ENCODE assay signal across 8 cellular contexts in genomic region chr2:118847447-118848172, GRCh38. TPM values are rescaled to one million over a fixed set of nuclear protein-coding genes. Genes with fewer than 3 reads are reported as not detected.
A peak's percentile ranks its signal among the peaks of the same experiment; 100 is the strongest.
DNase-seq lines count a peak whose midpoint lies in the region; ATAC-seq, FAIRE-seq and TF ChIP-seq lines count a peak whose summit lies in the region.

Gene EN1, minus strand, starts transcription at chr2:118847648. Its CDS starts 481 bp downstream, at chr2:118847167.

- no peaks in the 10 kb centered on the region for H3K36me3 ChIP-seq in upper lobe of left lung

- no peak for TF ChIP-seq EP300 in upper lobe of left lung (IDR thresholded peaks at IDR 0.05)

- H3K4me3 Mint-ChIP-seq in activated naive CD4-positive, alpha-beta T cell treated with anti-CD3 and anti-CD28 coated beads, Interleukin-2, amount 10 ng/mL, durations not matched to agents 7 days and 5 days: peak within 1 kb of the TSS; percentile 43

- peaks cover 2 to 89% (median 55%) of the 10 kb centered on the region in 4 donors for H3K27me3 ChIP-seq in upper lobe of left lung

- TF ChIP-seq CTCF in upper lobe of left lung (IDR thresholded peaks at IDR 0.05) (no peak), D721Med (IDR thresholded peaks at IDR 0.05; ENCODE audit: insufficient read depth, missing control alignments) (no peak)

- CTCF ChIA-PET in activated naive CD4-positive, alpha-beta T cell treated with anti-CD3 and anti-CD28 coated beads, Interleukin-2, amount 10 ng/mL, durations not matched to agents 7 days and 5 days (lab: Charles Lee): interaction anchor here (1.3 kb wide), 1 partner anchor 8 kb away, joined by 3 read pairs; no protein-coding TSS in a partner anchor

- no peak within 1 kb of the TSS for H3K27ac ChIP-seq in upper lobe of left lung

- H3K9me3 Mint-ChIP-seq in activated naive CD4-positive, alpha-beta T cell treated with anti-CD3 and anti-CD28 coated beads, Interleukin-2, amount 10 ng/mL, durations not matched to agents 7 days and 5 days: peaks cover 2% of the 10 kb centered on the region

- 6 to 11% methylated on average over 26 to 46 of the region's 46 CpGs for WGBS in upper lobe of left lung, 2 donors

- H3K4me1 ChIP-seq in upper lobe of left lung: peaks cover 24 to 40% (median 30%) of the 10 kb centered on the region in 4 donors

- peak within 1 kb of the TSS in 3 of 4 donors; percentile 13 to 35 (median 17) for H3K4me3 ChIP-seq in upper lobe of left lung

- no peak for TF ChIP-seq POLR2A in upper lobe of left lung (IDR thresholded peaks at IDR 0.05)

- H3K27me3 Mint-ChIP-seq in activated naive CD4-positive, alpha-beta T cell treated with anti-CD3 and anti-CD28 coated beads, Interleukin-2, amount 10 ng/mL, durations not matched to agents 7 days and 5 days: peaks cover 100% of the 10 kb centered on the region

- H3K36me3 Mint-ChIP-seq in activated naive CD4-positive, alpha-beta T cell treated with anti-CD3 and anti-CD28 coated beads, Interleukin-2, amount 10 ng/mL, durations not matched to agents 7 days and 5 days: peaks cover 8% of the 10 kb centered on the region

- no peak for FAIRE-seq in D721Med (lab: Jason Lieb, UNC)

- H3K9me3 ChIP-seq in upper lobe of left lung: no peaks in the 10 kb centered on the region

- peak in 1 of 2 donors; percentile 88 for ATAC-seq in upper lobe of left lung (ENCODE audit: low FRiP score in 2 of 2)

- peak within 1 kb of the TSS; percentile 75 for H3K27ac Mint-ChIP-seq in activated naive CD4-positive, alpha-beta T cell treated with anti-CD3 and anti-CD28 coated beads, Interleukin-2, amount 10 ng/mL, durations not matched to agents 7 days and 5 days

- DNase-seq in activated naive CD4-positive, alpha-beta T cell treated with anti-CD3 and anti-CD28 coated beads, Interleukin-2, amount 10 ng/mL, durations not matched to agents 7 days and 5 days: no peak
- no peak for DNase-seq in activated naive CD4-positive, alpha-beta T cell (lab: John Stamatoyannopoulos, UW)
- DNase-seq in activated naive CD4-positive, alpha-beta T cell treated with anti-CD3 and anti-CD28 coated beads, Interleukin-2, amount 50 U/mL, for 16 hours: peak; percentile 38
- DNase-seq in iris pigment epithelial cell (ENCODE audit: low read depth) (peak; percentile 26), upper lobe of left lung (peak in 1 of 2 donors; percentile 84), NCI-H187 treated with DMSO at 0.1 percent for 48 hours (lab: John Stamatoyannopoulos, UW) (no peak), SHP77 (lab: John Stamatoyannopoulos, UW) (no peak), D721Med (ENCODE audit: insufficient read length, low spot score) (no peak)

- H3K4me1 Mint-ChIP-seq in activated naive CD4-positive, alpha-beta T cell treated with anti-CD3 and anti-CD28 coated beads, Interleukin-2, amount 10 ng/mL, durations not matched to agents 7 days and 5 days: peaks cover 13% of the 10 kb centered on the region

RNA-seq across cellular contexts. Expression of gene EN1, which starts in this region (rescaled TPM):
- under 1 TPM in 1 of 6 donors, not detected in 5; 0.13 TPM for total RNA-seq in upper lobe of left lung

Comparison
In these comparisons a context has a peak if more than half of its experiments do, and no peak if none do; other contexts are left out.
1. DNase-seq: peak in activated naive CD4-positive, alpha-beta T cell treated with anti-CD3 and anti-CD28 coated beads, Interleukin-2, amount 50 U/mL, for 16 hours (single experiment) and iris pigment epithelial cell (single experiment); none in activated naive CD4-positive, alpha-beta T cell treated with anti-CD3 and anti-CD28 coated beads, Interleukin-2, amount 10 ng/mL, durations not matched to agents 7 days and 5 days (single experiment), activated naive CD4-positive, alpha-beta T cell (0 of 4), NCI-H187 treated with DMSO at 0.1 percent for 48 hours (single experiment), SHP77 (0 of 2) and D721Med (single experiment).